In genomic region chr2:127386764-127387654, GRCh38 we compare ENCODE assay signal across 8 cellular contexts. TPM values are rescaled to one million over a fixed set of nuclear protein-coding genes. Genes with fewer than 3 reads are reported as not detected.
A peak's percentile ranks its signal among the peaks of the same experiment; 100 is the strongest.
DNase-seq lines count a peak whose midpoint lies in the region; TF ChIP-seq lines count a peak whose summit lies in the region.

No MANE protein-coding gene starts in this region.

- H3K27me3 Mint-ChIP-seq in HFFc6 (ENCODE audit: insufficient read depth) = peaks cover 3% of the 10 kb centered on the region
- no peaks in the 10 kb centered on the region for H3K27me3 Mint-ChIP-seq in activated naive CD8-positive, alpha-beta T cell treated with anti-CD3 and anti-CD28 coated beads for 36 hours

- TF ChIP-seq CTCF in HFFc6 (IDR thresholded peaks at IDR 0.05) = no peak
- no peak for TF ChIP-seq CTCF in cardiac muscle cell (IDR thresholded peaks at IDR 0.05; ENCODE audit: low read depth, low read length)
- no peak for TF ChIP-seq CTCF in parathyroid adenoma (IDR thresholded peaks at IDR 0.05)
- no peak for TF ChIP-seq CTCF in tibial artery (IDR thresholded peaks at IDR 0.05)

- H3K27ac ChIP-seq in cardiac muscle cell = peak overlapping the region; percentile 100
- peak overlapping the region; percentile 98 for H3K27ac ChIP-seq in parathyroid adenoma
- H3K27ac ChIP-seq in tibial artery = peak overlapping the region; percentile 99 to 100

- peak overlapping the region; percentile 94 for H3K4me3 Mint-ChIP-seq in HFFc6
- H3K4me3 Mint-ChIP-seq in activated naive CD8-positive, alpha-beta T cell treated with anti-CD3 and anti-CD28 coated beads for 36 hours = peak overlapping the region; percentile 90

- DNase-seq in GF-D8 (lab: John Stamatoyannopoulos, UW) = peak; percentile 57
- DNase-seq in HFFc6 = peak; percentile 72
- DNase-seq in NCI-H1048 (lab: John Stamatoyannopoulos, UW) = peak; percentile 43
- DNase-seq in SKM-1 treated with dmso at 0.1 percent for 144 hours (lab: John Stamatoyannopoulos, UW; ENCODE audit: unreplicated experiment) = peak; percentile 72
- peak; percentile 85 for DNase-seq in activated naive CD8-positive, alpha-beta T cell treated with anti-CD3 and anti-CD28 coated beads for 36 hours
- DNase-seq in cardiac muscle cell (ENCODE audit: low read depth in 1 of 2, low spot score in 1 of 2) = peak; percentile 95 to 96
- peak; percentile 79 to 91 for DNase-seq in tibial artery

- intact Hi-C loops in tibial artery (cut with DNase I; ENCODE audit: low total_unique reads) = loop anchor here (10.0 kb wide), 1 partner anchor 288 kb away; the partner anchor contains the start of gene LIMS2

- H3K79me2 ChIP-seq in parathyroid adenoma = peaks cover 16% of the 10 kb centered on the region

- peak overlapping the region; percentile 99 for H3K9ac ChIP-seq in parathyroid adenoma

- H3K27ac Mint-ChIP-seq in HFFc6 = peak overlapping the region; percentile 80
- H3K27ac Mint-ChIP-seq in activated naive CD8-positive, alpha-beta T cell treated with anti-CD3 and anti-CD28 coated beads for 36 hours = peak overlapping the region; percentile 79

- H3K27me3 ChIP-seq in cardiac muscle cell (no peaks in the 10 kb centered on the region), parathyroid adenoma (ENCODE audit: control insufficient read depth, insufficient read depth, low read length) (no peaks in the 10 kb centered on the region), tibial artery (no peaks in the 10 kb centered on the region)

- H3K9me3 ChIP-seq in cardiac muscle cell (ENCODE audit: low read depth) (no peaks in the 10 kb centered on the region), parathyroid adenoma (ENCODE audit: control insufficient read depth, low read length) (no peaks in the 10 kb centered on the region), tibial artery (no peaks in the 10 kb centered on the region)

- no peaks in the 10 kb centered on the region for H3K36me3 ChIP-seq in cardiac muscle cell
- no peaks in the 10 kb centered on the region for H3K36me3 ChIP-seq in parathyroid adenoma (ENCODE audit: control insufficient read depth, insufficient read depth, low read length)
- H3K36me3 ChIP-seq in tibial artery = no peaks in the 10 kb centered on the region

- H3K4me1 ChIP-seq in cardiac muscle cell (ENCODE audit: low read depth) = peaks cover 5% of the 10 kb centered on the region
- peaks cover 22% of the 10 kb centered on the region for H3K4me1 ChIP-seq in parathyroid adenoma
- peaks cover 0 to 58% (median 16%) of the 10 kb centered on the region in 4 donors for H3K4me1 ChIP-seq in tibial artery

- H3K4me1 Mint-ChIP-seq in HFFc6 (ENCODE audit: low read depth) = peaks cover 53% of the 10 kb centered on the region
- peaks cover 62% of the 10 kb centered on the region for H3K4me1 Mint-ChIP-seq in activated naive CD8-positive, alpha-beta T cell treated with anti-CD3 and anti-CD28 coated beads for 36 hours

- peak overlapping the region; percentile 98 for H3K4me3 ChIP-seq in cardiac muscle cell
- H3K4me3 ChIP-seq in parathyroid adenoma (ENCODE audit: low read depth, low read length) = peak overlapping the region; percentile 88
- H3K4me3 ChIP-seq in tibial artery = peak overlapping the region; percentile 70 to 97

- no peaks in the 10 kb centered on the region; the same call in 1 of the 2 replicates for H3K36me3 Mint-ChIP-seq in HFFc6 (ENCODE audit: low read depth)
- peaks cover 23% of the 10 kb centered on the region for H3K36me3 Mint-ChIP-seq in activated naive CD8-positive, alpha-beta T cell treated with anti-CD3 and anti-CD28 coated beads for 36 hours

- peak overlapping the region; percentile 89 for H2AFZ ChIP-seq in parathyroid adenoma

- H3K4me2 ChIP-seq in parathyroid adenoma (ENCODE audit: low read length) = peak overlapping the region; percentile 74

- no peaks in the 10 kb centered on the region for H3K9me3 Mint-ChIP-seq in HFFc6
- H3K9me3 Mint-ChIP-seq in activated naive CD8-positive, alpha-beta T cell treated with anti-CD3 and anti-CD28 coated beads for 36 hours = no peaks in the 10 kb centered on the region

RNA-seq across cellular contexts. Expression of gene MAP3K2, which starts 0.8 kb away (rescaled TPM):
- 10 to 100 TPM; 38.5 to 44.2 (median 40.1) TPM for total RNA-seq in HFFc6 (2021; fragmentation: NEBNext Ultra II Directional; extraction: Animal tissue kit (Norgen Biotek cat#: 25700))
- total RNA-seq in activated naive CD8-positive, alpha-beta T cell treated with anti-CD3 and anti-CD28 coated beads for 36 hours = 10 to 100 TPM; 41.1 to 43.2 TPM
- 23.9 and 36.6 TPM in 2 replicates for total RNA-seq in cardiac muscle cell
- 40.2 and 56.9 TPM in 2 replicates for polyA plus RNA-seq in cardiac muscle cell

RNA-seq across cellular contexts. Expression of gene PROC, which starts 31.2 kb away (rescaled TPM):
- not detected for total RNA-seq in HFFc6 (2021; fragmentation: NEBNext Ultra II Directional; extraction: Animal tissue kit (Norgen Biotek cat#: 25700))
- not detected for total RNA-seq in activated naive CD8-positive, alpha-beta T cell treated with anti-CD3 and anti-CD28 coated beads for 36 hours
- total RNA-seq in cardiac muscle cell = not detected in 2 replicates
- polyA plus RNA-seq in cardiac muscle cell = not detected in 2 replicates

Comparison
In these comparisons a context has a peak if more than half of its experiments do, and no peak if none do; other contexts are left out.
1. Peak in every context shown above with its lines: DNase-seq, H3K4me3 ChIP-seq and H3K27ac ChIP-seq.
2. DNase-seq: peak in every context shown above with its lines; median percentile 96 in cardiac muscle cell; 85 in activated naive CD8-positive, alpha-beta T cell treated with anti-CD3 and anti-CD28 coated beads for 36 hours; 85 in tibial artery; 72 in HFFc6; 72 in SKM-1 treated with dmso at 0.1 percent for 144 hours; 57 in GF-D8; 43 in NCI-H1048.